Comparison of ENCODE assay signal across 14 cellular contexts in the genomic region with DNA sequence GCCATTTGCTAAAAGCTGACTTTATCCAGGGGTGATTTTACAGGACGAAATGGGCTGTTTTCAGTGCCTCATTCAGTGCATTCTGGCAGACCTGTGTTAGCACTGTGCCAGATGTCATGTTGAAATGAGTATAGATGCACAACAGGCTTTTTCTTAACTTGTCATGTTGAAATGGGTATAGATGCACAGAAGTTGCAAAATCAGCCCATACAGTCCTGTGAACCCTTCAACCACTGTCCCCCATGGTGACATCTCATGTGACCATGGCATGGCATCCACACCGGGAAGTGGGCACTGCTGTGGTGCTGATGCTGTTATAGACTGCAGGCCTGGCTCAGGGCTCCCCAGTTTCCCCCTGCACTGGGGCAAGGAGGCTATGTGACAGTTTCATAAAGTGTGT. TPM values are rescaled to one million over a fixed set of nuclear protein-coding genes. Genes with fewer than 3 reads are reported as not detected.
A peak's percentile ranks its signal among the peaks of the same experiment; 100 is the strongest.
DNase-seq lines count a peak whose midpoint lies in the region; ATAC-seq lines count a peak whose summit lies in the region.
"Had no signal": no experiment of that assay in that cellular context is flagged by ENCODE, and none has a peak within 500 bp of the region (broad histone marks: within the 10 kb centered on the region; RNA-seq: fewer than 3 reads in every experiment).

No MANE protein-coding gene starts in this region.

- no peaks in the 10 kb centered on the region for H3K9me3 ChIP-seq in GM23248 (ENCODE audit: low read depth)
- no peaks in the 10 kb centered on the region for H3K9me3 ChIP-seq in naive thymus-derived CD4-positive, alpha-beta T cell (ENCODE audit: control insufficient read depth in 2 of 3, low read length in 3 of 3)

- peaks cover 8% of the 10 kb centered on the region for H3K36me3 Mint-ChIP-seq in activated CD4-positive, alpha-beta memory T cell treated with anti-CD3 and anti-CD28 coated beads for 36 hours
- H3K36me3 Mint-ChIP-seq in naive thymus-derived CD4-positive, alpha-beta T cell: no peaks in the 10 kb centered on the region

- WGBS in GM23248 (ENCODE audit: low coverage in 1 of 2, low lambda C conversion rate in 2 of 2, missing lambda C conversion rate in 2 of 2), 2 experiments: 55 to 61% methylated on average over 2 of the region's 2 CpGs

- H3K4me2 ChIP-seq in GM23248 (ENCODE audit: unreplicated experiment): peak overlapping the region; percentile 93

- ATAC-seq in naive thymus-derived CD4-positive, alpha-beta T cell: no peak
- ATAC-seq in SK-N-SH treated with all-trans-retinoic acid at 6 μM for 48 hours (no peak), esophagus mucosa (no peak)

- peak overlapping the region; percentile 26 for H3K4me3 Mint-ChIP-seq in activated CD4-positive, alpha-beta memory T cell treated with anti-CD3 and anti-CD28 coated beads for 36 hours
- H3K4me3 Mint-ChIP-seq in naive thymus-derived CD4-positive, alpha-beta T cell: peak overlapping the region in 8 of 10 donors; percentile 7 to 77 (median 46)

- H2AFZ ChIP-seq in ACC112 (ENCODE audit: low read length, unreplicated experiment): no peak overlapping the region
- H2AFZ ChIP-seq in GM23248: no peak overlapping the region

- no peaks in the 10 kb centered on the region for H3K27me3 Mint-ChIP-seq in activated CD4-positive, alpha-beta memory T cell treated with anti-CD3 and anti-CD28 coated beads for 36 hours
- H3K27me3 Mint-ChIP-seq in naive thymus-derived CD4-positive, alpha-beta T cell: no peaks in the 10 kb centered on the region

- H3K4me1 ChIP-seq in ACC112 (ENCODE audit: control insufficient read depth, insufficient read depth, low read length, unreplicated experiment) (peaks cover 14% of the 10 kb centered on the region), GM23248 (ENCODE audit: insufficient read depth) (peaks cover 10% of the 10 kb centered on the region; the same call in 1 of the 2 replicates)
- H3K4me1 ChIP-seq in naive thymus-derived CD4-positive, alpha-beta T cell (ENCODE audit: control insufficient read depth in 2 of 2, insufficient read depth in 2 of 2, low read length in 2 of 2): peaks cover 10% of the 10 kb centered on the region in 2 donors

- H3K79me2 ChIP-seq in ACC112 (ENCODE audit: control insufficient read depth, insufficient read depth, low read length, unreplicated experiment) (peaks cover 68% of the 10 kb centered on the region), GM23248 (ENCODE audit: insufficient read depth) (peaks cover 74% of the 10 kb centered on the region)

- peak overlapping the region; percentile 33 for H3K27ac Mint-ChIP-seq in activated CD4-positive, alpha-beta memory T cell treated with anti-CD3 and anti-CD28 coated beads for 36 hours
- H3K27ac Mint-ChIP-seq in naive thymus-derived CD4-positive, alpha-beta T cell: peak overlapping the region in 3 of 9 donors; percentile 14 to 49 (median 28)

- H3K9me3 Mint-ChIP-seq in activated CD4-positive, alpha-beta memory T cell treated with anti-CD3 and anti-CD28 coated beads for 36 hours: no peaks in the 10 kb centered on the region
- no peaks in the 10 kb centered on the region for H3K9me3 Mint-ChIP-seq in naive thymus-derived CD4-positive, alpha-beta T cell

- H4K20me1 ChIP-seq in GM23248 (ENCODE audit: insufficient read depth): no peaks in the 10 kb centered on the region

- POLR2A ChIA-PET in activated CD4-positive, alpha-beta memory T cell treated with anti-CD3 and anti-CD28 coated beads for 36 hours (lab: Charles Lee): no interaction called here
- POLR2A ChIA-PET in naive thymus-derived CD4-positive, alpha-beta T cell (lab: Charles Lee): interaction anchor here (1.2 to 2.2 kb wide), 2 partner anchors 12 to 112 kb away, joined by 3 to 8 read pairs; no protein-coding TSS in a partner anchor

- H3K27me3 ChIP-seq in ACC112 (ENCODE audit: insufficient read depth, low read length) (no peaks in the 10 kb centered on the region), GM23248 (replicated peaks; ENCODE audit: insufficient read depth) (no peaks in the 10 kb centered on the region)
- no peaks in the 10 kb centered on the region for H3K27me3 ChIP-seq in naive thymus-derived CD4-positive, alpha-beta T cell (ENCODE audit: control insufficient read depth in 2 of 2, insufficient read depth in 2 of 2, low read length in 2 of 2)
- H3K27me3 ChIP-seq: brain microvascular endothelial cell had no signal

- DNase-seq in GM23248 (peak; percentile 36), cerebellar nuclear complex (lab: John Stamatoyannopoulos, UW) (no peak), SKM-1 treated with dmso at 0.1 percent for 144 hours (lab: John Stamatoyannopoulos, UW; ENCODE audit: unreplicated experiment) (no peak)
- DNase-seq in activated CD4-positive, alpha-beta memory T cell treated with anti-CD3 and anti-CD28 coated beads for 36 hours: no peak
- no peak for DNase-seq in naive thymus-derived CD4-positive, alpha-beta T cell
- DNase-seq: activated CD4-positive, alpha-beta T cell treated with anti-CD3 and anti-CD28 coated beads for 4 hours; brain microvascular endothelial cell; NCI-H2029; nucleus accumbens; RPMI8226 had no signal

- in situ Hi-C loops in GM23248 (cut with MboI): no loop called here

- intact Hi-C loops in activated CD4-positive, alpha-beta memory T cell treated with anti-CD3 and anti-CD28 coated beads for 36 hours (cut with micrococcal nuclease): no loop called here
- intact Hi-C loops in naive thymus-derived CD4-positive, alpha-beta T cell (cut with micrococcal nuclease): loop anchor here in 1 of 2 donors (5.0 kb wide), 2 partner anchors 163 to 178 kb away; partner anchors contain the start of genes AP2A2 and CHID1

- H3F3A ChIP-seq in GM23248 (ENCODE audit: insufficient read depth): peaks cover 9% of the 10 kb centered on the region; the same call in 1 of the 2 replicates

- no peak overlapping the region for H3K27ac ChIP-seq in ACC112 (ENCODE audit: low read depth, low read length)
- peak overlapping the region; percentile 87 for H3K27ac ChIP-seq in GM23248
- no peak overlapping the region for H3K27ac ChIP-seq in naive thymus-derived CD4-positive, alpha-beta T cell (ENCODE audit: low read depth, low read length)
- H3K27ac ChIP-seq: brain microvascular endothelial cell had no signal

- H3K9ac ChIP-seq in GM23248: peak overlapping the region; percentile 93; the same call in 1 of the 2 replicates

- CTCF ChIA-PET in activated CD4-positive, alpha-beta memory T cell treated with anti-CD3 and anti-CD28 coated beads for 36 hours (lab: Charles Lee): no interaction called here
- CTCF ChIA-PET in naive thymus-derived CD4-positive, alpha-beta T cell (lab: Charles Lee): no interaction called here

- no peaks in the 10 kb centered on the region for H3K9me2 ChIP-seq in GM23248 (ENCODE audit: insufficient read depth)

- peak overlapping the region; percentile 96; the same call in 1 of the 2 replicates for H3K4me3 ChIP-seq in ACC112 (ENCODE audit: low read depth, low read length)
- no peak overlapping the region for H3K4me3 ChIP-seq in GM23248
- no peak overlapping the region for H3K4me3 ChIP-seq in naive thymus-derived CD4-positive, alpha-beta T cell (ENCODE audit: low read length)

- H3K36me3 ChIP-seq in ACC112 (ENCODE audit: insufficient read depth, low read length) (no peaks in the 10 kb centered on the region), GM23248 (ENCODE audit: low read depth) (no peaks in the 10 kb centered on the region)
- H3K36me3 ChIP-seq in naive thymus-derived CD4-positive, alpha-beta T cell (ENCODE audit: control insufficient read depth in 2 of 3, insufficient read depth in 3 of 3, low read length in 3 of 3): peaks cover 0 to 5% (median 0%) of the 10 kb centered on the region in 3 experiments

- H3K4me1 Mint-ChIP-seq in activated CD4-positive, alpha-beta memory T cell treated with anti-CD3 and anti-CD28 coated beads for 36 hours (ENCODE audit: low read depth): peaks cover 17% of the 10 kb centered on the region
- H3K4me1 Mint-ChIP-seq in naive thymus-derived CD4-positive, alpha-beta T cell: peaks cover 5 to 34% (median 19%) of the 10 kb centered on the region in 7 donors

RNA-seq across cellular contexts. Expression of gene TALDO1, which starts 2.5 kb away (rescaled TPM):
- 185 and 216 TPM in 2 replicates for total RNA-seq in GM23248 (2014; rRNA removed; shearing (Covaris generic))
- polyA plus RNA-seq in GM23248 (2016; fragmentation: Nextera tagmentation; extraction: Ambion mirVana): 313 and 318 TPM in 2 replicates
- total RNA-seq in activated CD4-positive, alpha-beta memory T cell treated with anti-CD3 and anti-CD28 coated beads for 36 hours: 100 to 1,000 TPM; 284 to 296 TPM
- 100 to 1,000 TPM in 2 of 5 experiments, 10 to 100 TPM in 3; 61.4 to 272 (median 90.3) TPM for total RNA-seq in naive thymus-derived CD4-positive, alpha-beta T cell
- polyA plus RNA-seq in naive thymus-derived CD4-positive, alpha-beta T cell: 100 to 1,000 TPM; 179 to 214 TPM
- 263 TPM for total RNA-seq in esophagus mucosa

RNA-seq across cellular contexts. Expression of gene GATD1, which starts 27.6 kb away (rescaled TPM):
- 38.3 and 45.0 TPM in 2 replicates for total RNA-seq in GM23248 (2014; rRNA removed; shearing (Covaris generic))
- 27.0 and 27.4 TPM in 2 replicates for polyA plus RNA-seq in GM23248 (2016; fragmentation: Nextera tagmentation; extraction: Ambion mirVana)
- 10 to 100 TPM; 36.6 to 39.1 TPM for total RNA-seq in activated CD4-positive, alpha-beta memory T cell treated with anti-CD3 and anti-CD28 coated beads for 36 hours
- total RNA-seq in naive thymus-derived CD4-positive, alpha-beta T cell: 10 to 100 TPM; 37.8 to 59.2 (median 52.9) TPM
- polyA plus RNA-seq in naive thymus-derived CD4-positive, alpha-beta T cell: 10 to 100 TPM in 1 of 2 donors, 1 to 10 TPM in 1; 8.1 to 17.8 TPM
- total RNA-seq in esophagus mucosa: 38.4 TPM

RNA-seq across cellular contexts. Expression of gene CEND1, which starts 40.2 kb away (rescaled TPM):
- 2.1 and 2.8 TPM in 2 replicates for total RNA-seq in GM23248 (2014; rRNA removed; shearing (Covaris generic))
- polyA plus RNA-seq in GM23248 (2016; fragmentation: Nextera tagmentation; extraction: Ambion mirVana): 3.4 and 3.9 TPM in 2 replicates
- total RNA-seq in activated CD4-positive, alpha-beta memory T cell treated with anti-CD3 and anti-CD28 coated beads for 36 hours: 1 to 10 TPM in 1 of 2 experiments, under 1 TPM in 1; 0.68 to 1.1 TPM
- 1 to 10 TPM in 1 of 5 experiments, not detected in 4; 2.3 TPM for total RNA-seq in naive thymus-derived CD4-positive, alpha-beta T cell
- not detected for polyA plus RNA-seq in naive thymus-derived CD4-positive, alpha-beta T cell
- not detected for total RNA-seq in esophagus mucosa
- total RNA-seq: epithelial cell of proximal tubule had no signal

RNA-seq across cellular contexts. Expression of gene EPS8L2, which starts 43.7 kb away (rescaled TPM):
- 58.3 and 59.7 TPM in 2 replicates for total RNA-seq in GM23248 (2014; rRNA removed; shearing (Covaris generic))
- polyA plus RNA-seq in GM23248 (2016; fragmentation: Nextera tagmentation; extraction: Ambion mirVana): 46.4 and 48.2 TPM in 2 replicates
- 10 to 100 TPM; 12.4 to 12.6 TPM for total RNA-seq in activated CD4-positive, alpha-beta memory T cell treated with anti-CD3 and anti-CD28 coated beads for 36 hours
- total RNA-seq in naive thymus-derived CD4-positive, alpha-beta T cell: 10 to 100 TPM in 3 of 5 experiments, 1 to 10 TPM in 2; 7.2 to 16.6 (median 10.9) TPM
- polyA plus RNA-seq in naive thymus-derived CD4-positive, alpha-beta T cell: 1 to 10 TPM; 4.5 to 4.6 TPM
- 259 TPM for total RNA-seq in esophagus mucosa

RNA-seq across cellular contexts. Expression of gene SLC25A22, which starts 48.4 kb away (rescaled TPM):
- total RNA-seq in GM23248 (2014; rRNA removed; shearing (Covaris generic)): 10.5 and 13.9 TPM in 2 replicates
- 18.7 and 19.4 TPM in 2 replicates for polyA plus RNA-seq in GM23248 (2016; fragmentation: Nextera tagmentation; extraction: Ambion mirVana)
- total RNA-seq in activated CD4-positive, alpha-beta memory T cell treated with anti-CD3 and anti-CD28 coated beads for 36 hours: 10 to 100 TPM; 28.4 to 32.2 TPM
- total RNA-seq in naive thymus-derived CD4-positive, alpha-beta T cell: 10 to 100 TPM; 17.4 to 58.4 (median 21.3) TPM
- polyA plus RNA-seq in naive thymus-derived CD4-positive, alpha-beta T cell: 10 to 100 TPM in 1 of 2 donors, 1 to 10 TPM in 1; 6.4 to 11.1 TPM
- 11.0 TPM for total RNA-seq in esophagus mucosa
